Comparison of ENCODE assay signal across 2 cellular contexts in the genomic region with DNA sequence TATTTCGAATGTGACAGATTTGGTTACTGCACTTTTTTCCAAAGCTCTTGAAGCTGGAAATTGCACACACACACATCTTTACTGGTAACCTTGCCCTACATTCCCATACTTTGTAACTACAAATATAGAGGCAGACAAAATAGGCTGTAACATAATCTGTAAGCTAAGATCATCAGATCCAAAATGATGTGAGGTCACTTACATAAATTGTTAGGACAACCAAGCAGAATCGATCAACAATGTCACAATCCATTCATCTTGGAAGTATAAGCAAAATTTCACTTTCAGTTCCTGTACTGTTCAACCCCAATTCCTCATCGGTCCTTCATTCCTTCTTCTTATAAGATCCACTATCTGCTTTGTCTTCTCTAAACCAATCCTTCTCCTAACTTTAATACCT.
TF ChIP-seq lines count a peak whose summit lies in the region.

No MANE protein-coding gene starts in this region.

TF ChIP-seq in IMR-90, 13 proteins besides CTCF, POLR2A, EP300 and RAD21:
- TF ChIP-seq MAZ (IDR thresholded peaks at IDR 0.05; ENCODE audit: borderline replicate concordance, low read depth, low read length) (no peak), NFE2L2 (IDR thresholded peaks at IDR 0.05; ENCODE audit: low read depth, low read length) (no peak)

TF ChIP-seq in GM12878, 131 proteins besides CTCF, POLR2A, EP300 and RAD21:
- TF ChIP-seq RAD51 (IDR thresholded peaks at IDR 0.05): no peak
- TF ChIP-seq ZNF24 (IDR thresholded peaks at IDR 0.05): 0 out of 2 replicates have a peak, but pooled peaks have one; percentile 29
